Comparison of ENCODE assay signal across 19 cellular contexts in genomic region chr13:35810286-35810685, GRCh38.
"Had no signal": no experiment of that assay in that cellular context is flagged by ENCODE, and none has a peak within 500 bp of the region (broad histone marks: within the 10 kb centered on the region; RNA-seq: fewer than 3 reads in every experiment).

No MANE protein-coding gene starts in this region.

- H3K4me3 ChIP-seq: coronary artery, esophagus muscularis mucosa, pancreas, psoas muscle, right atrium auricular region, thoracic aorta, upper lobe of left lung had no signal

- DNase-seq: activated CD4-positive, alpha-beta memory T cell treated with anti-CD3 and anti-CD28 coated beads for 36 hours; activated CD4-positive, alpha-beta T cell treated with anti-CD3 and anti-CD28 coated beads for 4 hours; activated CD4-positive, CD25-positive, alpha-beta regulatory T cell; activated effector memory CD4-positive, alpha-beta T cell treated with Interleukin-2 at 50 U/mL for 16 hours; activated naive CD4-positive, alpha-beta T cell treated with anti-CD3 and anti-CD28 coated beads, Interleukin-2, amount 10 ng/mL, durations not matched to agents 7 days and 5 days; activated T-cell treated with anti-CD3 and anti-CD28 coated beads, Interleukin-2, amount 50 U/mL, for 72 hours; amygdala; cerebellar nuclear complex; head of caudate nucleus; left colon; pancreas; psoas muscle; stimulated activated CD4-positive, alpha-beta T cell treated with anti-CD3 and anti-CD28 coated beads, Interleukin-4, amount 100 ng/mL, for 24 hours; stimulated activated naive CD4-positive, alpha-beta T cell treated with Interleukin-2 at 50 U/mL for 16 hours; upper lobe of left lung had no signal

- H3K9me3 ChIP-seq: esophagus muscularis mucosa, pancreas, psoas muscle, right atrium auricular region, thoracic aorta, upper lobe of left lung had no signal

- H3K27me3 ChIP-seq: esophagus muscularis mucosa, right atrium auricular region, upper lobe of left lung had no signal

- ATAC-seq: activated T-cell treated with anti-CD3 and anti-CD28 coated beads, Interleukin-2, amount 50 U/mL, for 72 hours; left colon; pancreas; psoas muscle had no signal

- H3K4me1 ChIP-seq: pancreas, psoas muscle, right atrium auricular region, upper lobe of left lung had no signal

- H3K36me3 ChIP-seq: esophagus muscularis mucosa, pancreas, thoracic aorta, upper lobe of left lung had no signal
